Comparison of ENCODE assay signal across 31 cellular contexts in genomic region chr13:96837809-96838208, GRCh38.
"Had no signal": no experiment of that assay in that cellular context is flagged by ENCODE, and none has a peak within 500 bp of the region (broad histone marks: within the 10 kb centered on the region; RNA-seq: fewer than 3 reads in every experiment).

No MANE protein-coding gene starts in this region.

- ATAC-seq: activated naive CD4-positive, alpha-beta T cell treated with anti-CD3 and anti-CD28 coated beads, Interleukin-2, amount 50 U/mL, for 72 hours; activated naive CD8-positive, alpha-beta T cell treated with anti-CD3 and anti-CD28 coated beads, Interleukin-2, amount 50 U/mL, for 24 hours; activated T-cell treated with anti-CD3 and anti-CD28 coated beads, Interleukin-2, amount 50 U/mL, for 4 hours; activated T-cell treated with anti-CD3 and anti-CD28 coated beads, Interleukin-2, amount 50 U/mL, for 72 hours; activated T-helper 17 cell treated with anti-CD3 and anti-CD28 coated beads, Interleukin-2, amount 50 U/mL, for 72 hours; body of pancreas had no signal

- DNase-seq: activated effector memory CD4-positive, alpha-beta T cell treated with anti-CD3 and anti-CD28 coated beads, Interleukin-2, amount 50 U/mL, for 16 hours; activated effector memory CD4-positive, alpha-beta T cell treated with Interleukin-2 at 50 U/mL for 16 hours; activated gamma-delta T cell; activated gamma-delta T cell treated with Interleukin-2 at 50 U/mL for 16 hours; activated naive CD4-positive, alpha-beta T cell; activated naive CD4-positive, alpha-beta T cell treated with anti-CD3 and anti-CD28 coated beads for 36 hours; activated naive CD4-positive, alpha-beta T cell treated with anti-CD3 and anti-CD28 coated beads, Interleukin-2, amount 10 ng/mL, durations not matched to agents 7 days and 5 days; activated naive CD4-positive, alpha-beta T cell treated with anti-CD3 and anti-CD28 coated beads, Interleukin-2, amount 50 U/mL, for 16 hours; activated naive CD4-positive, alpha-beta T cell treated with Interleukin-2 at 50 U/mL for 16 hours; activated naive CD8-positive, alpha-beta T cell treated with anti-CD3 and anti-CD28 coated beads for 36 hours; activated naive CD8-positive, alpha-beta T cell treated with anti-CD3 and anti-CD28 coated beads, Interleukin-2, amount 10 ng/mL, durations not matched to agents 7 days and 5 days; activated naive CD8-positive, alpha-beta T cell treated with anti-CD3 and anti-CD28 coated beads, Interleukin-2, amount 50 U/mL, for 24 hours; activated T-cell treated with anti-CD3 and anti-CD28 coated beads, Interleukin-2, amount 50 U/mL, for 24 hours; activated T-cell treated with anti-CD3 and anti-CD28 coated beads, Interleukin-2, amount 50 U/mL, for 4 hours; activated T-cell treated with anti-CD3 and anti-CD28 coated beads, Interleukin-2, amount 50 U/mL, for 48 hours; activated T-cell treated with anti-CD3 and anti-CD28 coated beads, Interleukin-2, amount 50 U/mL, for 72 hours; adrenal gland; amniotic stem cell; amygdala; anterior cingulate cortex; aorta; body of pancreas; brain microvascular endothelial cell; caudate nucleus; central memory CD4-positive, alpha-beta T cell; cerebellar nuclear complex had no signal

- H3K27ac ChIP-seq: adrenal gland, ascending aorta, body of pancreas, brain microvascular endothelial cell, breast epithelium, cardiac muscle cell had no signal

- H3K9me3 ChIP-seq: adrenal gland, body of pancreas, breast epithelium had no signal

- H3K4me3 ChIP-seq: adrenal gland, ascending aorta, body of pancreas, breast epithelium, cardiac muscle cell had no signal

- H3K36me3 ChIP-seq: adrenal gland, ascending aorta, brain microvascular endothelial cell, breast epithelium, cardiac muscle cell had no signal

- H3K27me3 ChIP-seq: adrenal gland, ascending aorta, body of pancreas, brain microvascular endothelial cell, breast epithelium, cardiac muscle cell had no signal

- H3K4me1 ChIP-seq: adrenal gland, ascending aorta, body of pancreas, breast epithelium had no signal
